Comparison of ENCODE assay signal across 31 cellular contexts in the genomic region with DNA sequence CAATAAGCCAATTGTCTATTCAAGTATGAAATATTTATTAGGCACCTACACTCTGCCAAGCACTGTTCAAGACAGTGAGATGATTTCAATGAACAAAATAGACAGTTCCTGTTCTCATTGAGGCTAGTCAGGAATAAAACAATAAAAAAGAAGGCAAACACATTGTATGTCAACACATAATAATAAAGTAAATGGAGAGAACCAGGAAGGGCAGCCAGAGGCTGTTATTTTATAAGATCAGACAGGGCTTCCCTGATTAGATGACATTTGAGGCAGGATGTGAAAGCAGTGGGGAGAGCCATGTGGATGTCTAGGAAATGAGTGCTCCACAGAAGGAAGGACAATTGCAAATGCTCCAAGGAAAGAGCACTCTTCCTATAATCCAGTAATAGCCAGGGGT.
"Had no signal": no experiment of that assay in that cellular context is flagged by ENCODE, and none has a peak within 500 bp of the region (broad histone marks: within the 10 kb centered on the region; RNA-seq: fewer than 3 reads in every experiment).

No MANE protein-coding gene starts in this region.

- H3K36me3 Mint-ChIP-seq: activated naive CD4-positive, alpha-beta T cell treated with anti-CD3 and anti-CD28 coated beads, Interleukin-2, amount 50 U/mL, for 24 hours; activated naive CD8-positive, alpha-beta T cell treated with anti-CD3 and anti-CD28 coated beads, Interleukin-2, amount 10 ng/mL, durations not matched to agents 7 days and 5 days; T-cell had no signal

- DNase-seq: activated CD4-positive, alpha-beta T cell treated with anti-CD3 and anti-CD28 coated beads for 1 hour; activated CD4-positive, alpha-beta T cell treated with anti-CD3 and anti-CD28 coated beads, Interleukin-2, amount 10 ng/mL, durations not matched to agents 24 days and 14 days; activated CD4-positive, alpha-beta T cell treated with anti-CD3 and anti-CD28 coated beads, Interleukin-2, amount 50 U/mL, for 4 hours; activated CD4-positive, CD25-positive, alpha-beta regulatory T cell; activated CD8-positive, alpha-beta T cell treated with anti-CD3 and anti-CD28 coated beads for 36 hours; activated gamma-delta T cell; activated naive CD4-positive, alpha-beta T cell treated with Interleukin-2 at 50 U/mL for 16 hours; activated naive CD8-positive, alpha-beta T cell treated with anti-CD3 and anti-CD28 coated beads, Interleukin-2, amount 10 ng/mL, durations not matched to agents 7 days and 5 days; activated T-cell treated with anti-CD3 and anti-CD28 coated beads, Interleukin-2, amount 50 U/mL, for 24 hours; amygdala; KG1; MM.1S; MV-4-11; NCI-H1092; NCI-H1436 treated with DMSO at 0.1 percent for 48 hours; NCI-H1694 treated with DMSO at 0.1 percent for 48 hours; NCI-H2029; NCI-H345; NCI-H524 treated with DMSO at 0.1 percent for 48 hours; NK-92 treated with Interleukin-12 subunit alpha and Interleukin-12 subunit beta, amount 100 ng/mL, for 24 hours; PC-9; SIG-M5; T-cell; T-helper 17 cell; WERI-Rb-1 had no signal

- H3K4me1 Mint-ChIP-seq: activated CD4-positive, alpha-beta T cell treated with anti-CD3 and anti-CD28 coated beads, Interleukin-2, amount 10 ng/mL, durations not matched to agents 24 days and 14 days; activated naive CD4-positive, alpha-beta T cell treated with anti-CD3 and anti-CD28 coated beads, Interleukin-2, amount 50 U/mL, for 24 hours; activated naive CD8-positive, alpha-beta T cell treated with anti-CD3 and anti-CD28 coated beads, Interleukin-2, amount 10 ng/mL, durations not matched to agents 7 days and 5 days; T-cell; T-helper 17 cell had no signal

- H3K27ac ChIP-seq: ascending aorta, PC-9, RWPE1, WERI-Rb-1 had no signal

- H2AFZ ChIP-seq: PC-9 had no signal

- H3K9me3 ChIP-seq: ascending aorta had no signal

- H3K36me3 ChIP-seq: ascending aorta, WERI-Rb-1 had no signal

- ATAC-seq: activated CD8-positive, alpha-beta T cell treated with anti-CD3 and anti-CD28 coated beads for 36 hours; Right ventricle myocardium inferior; SK-N-SH treated with all-trans-retinoic acid at 6 μM for 48 hours; T-cell; T-helper 17 cell had no signal

- H3K4me3 Mint-ChIP-seq: activated CD4-positive, alpha-beta T cell treated with anti-CD3 and anti-CD28 coated beads, Interleukin-2, amount 10 ng/mL, durations not matched to agents 24 days and 14 days; activated CD8-positive, alpha-beta T cell treated with anti-CD3 and anti-CD28 coated beads for 36 hours; activated naive CD4-positive, alpha-beta T cell treated with anti-CD3 and anti-CD28 coated beads, Interleukin-2, amount 50 U/mL, for 24 hours; activated naive CD8-positive, alpha-beta T cell treated with anti-CD3 and anti-CD28 coated beads, Interleukin-2, amount 10 ng/mL, durations not matched to agents 7 days and 5 days; activated T-cell treated with anti-CD3 and anti-CD28 coated beads, Interleukin-2, amount 50 U/mL, for 24 hours; T-cell; T-helper 17 cell had no signal

- H3K4me3 ChIP-seq: ascending aorta, PC-9 had no signal

- H3K27me3 Mint-ChIP-seq: activated CD4-positive, alpha-beta T cell treated with anti-CD3 and anti-CD28 coated beads, Interleukin-2, amount 10 ng/mL, durations not matched to agents 24 days and 14 days; activated CD8-positive, alpha-beta T cell treated with anti-CD3 and anti-CD28 coated beads for 36 hours; activated naive CD4-positive, alpha-beta T cell treated with anti-CD3 and anti-CD28 coated beads, Interleukin-2, amount 50 U/mL, for 24 hours; activated naive CD8-positive, alpha-beta T cell treated with anti-CD3 and anti-CD28 coated beads, Interleukin-2, amount 10 ng/mL, durations not matched to agents 7 days and 5 days; activated T-cell treated with anti-CD3 and anti-CD28 coated beads, Interleukin-2, amount 50 U/mL, for 24 hours; T-cell; T-helper 17 cell had no signal

- H3K4me2 ChIP-seq: PC-9 had no signal

- H3K27me3 ChIP-seq: ascending aorta had no signal

- H3K27ac Mint-ChIP-seq: activated CD4-positive, alpha-beta T cell treated with anti-CD3 and anti-CD28 coated beads, Interleukin-2, amount 10 ng/mL, durations not matched to agents 24 days and 14 days; activated CD8-positive, alpha-beta T cell treated with anti-CD3 and anti-CD28 coated beads for 36 hours; activated naive CD4-positive, alpha-beta T cell treated with anti-CD3 and anti-CD28 coated beads, Interleukin-2, amount 50 U/mL, for 24 hours; activated naive CD8-positive, alpha-beta T cell treated with anti-CD3 and anti-CD28 coated beads, Interleukin-2, amount 10 ng/mL, durations not matched to agents 7 days and 5 days; activated T-cell treated with anti-CD3 and anti-CD28 coated beads, Interleukin-2, amount 50 U/mL, for 24 hours; activated T-helper 2 cell treated with anti-CD3 and anti-CD28 coated beads, Interferon-gamma antibody, Interleukin-2, Interleukin-4, amounts not matched to agents 10 μg/mL and 5 μg/mL and 100 μg/mL, durations not matched to agents 14 hours and 24 hours and 36 hours; T-cell; T-helper 17 cell had no signal

- H3K4me1 ChIP-seq: ascending aorta had no signal
